Comparison of ENCODE assay signal across 1 cellular context in the genomic region with DNA sequence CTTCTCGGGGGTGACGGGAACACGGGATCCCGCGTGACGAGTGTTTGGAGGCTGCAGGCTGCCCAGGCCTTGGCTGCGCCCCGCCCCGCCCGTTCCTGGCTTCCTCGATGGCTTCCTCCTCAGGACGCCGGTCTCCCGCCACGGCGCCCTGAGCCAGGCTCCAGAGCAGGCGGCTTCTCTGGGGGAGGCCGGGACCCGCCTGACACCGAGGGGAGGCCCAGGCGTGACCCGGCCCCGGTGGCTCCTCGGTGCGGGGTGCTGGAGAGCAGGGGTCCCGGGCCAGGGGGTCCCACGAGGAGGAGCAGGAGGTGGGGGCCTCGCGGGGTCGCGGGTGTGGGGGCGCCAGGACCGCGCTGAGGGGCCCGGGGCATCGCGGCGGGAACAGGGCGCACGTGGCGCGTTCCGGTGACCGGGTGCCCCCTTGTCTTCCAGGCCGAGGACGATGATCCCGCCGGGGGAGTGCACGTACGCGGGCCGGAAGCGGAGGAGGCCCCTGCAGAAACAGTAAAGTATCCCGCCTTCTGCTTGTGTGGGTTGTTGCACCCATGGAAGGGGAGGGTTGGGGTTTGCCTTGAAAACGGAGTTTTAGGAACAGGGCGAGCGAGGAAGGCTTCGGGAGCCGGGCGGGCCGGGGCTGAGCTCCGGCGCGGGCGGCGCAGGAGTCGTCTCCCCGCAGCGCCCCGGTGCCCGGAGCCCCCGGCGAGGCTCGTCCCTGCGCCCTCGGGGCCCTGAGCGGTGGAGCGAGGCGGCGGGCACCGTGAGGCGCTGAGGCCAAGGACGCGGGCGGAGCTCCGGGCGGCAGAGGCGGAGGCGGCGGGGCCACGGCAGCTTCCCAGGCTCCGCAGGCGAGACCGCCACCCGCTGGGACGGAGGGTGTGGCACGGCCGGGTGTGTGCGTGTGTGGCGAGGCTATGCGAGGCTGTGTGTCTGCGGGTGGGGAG.
TF ChIP-seq lines count a peak whose summit lies in the region.

No MANE protein-coding gene starts in this region.

TF ChIP-seq in HCT116, 20 proteins besides CTCF, POLR2A, EP300 and RAD21 (continued from another document):
- TF ChIP-seq MAX (IDR thresholded peaks at IDR 0.05) = peak; percentile 66; the same call in 1 of the 2 replicates
- TF ChIP-seq TCF7L2 (IDR thresholded peaks at IDR 0.05; ENCODE audit: borderline replicate concordance, extremely low read depth, insufficient read depth, insufficient read length) = peak; percentile 12
- TF ChIP-seq SIN3A (IDR thresholded peaks at IDR 0.05; ENCODE audit: low read depth) = no peak
- peak; percentile 43; the same call in 1 of the 2 replicates for TF ChIP-seq POLR2AphosphoS5 (IDR thresholded peaks at IDR 0.05; ENCODE audit: low read depth, low read length)
